8 cellular contexts compared by ENCODE assay signal in the genomic region with DNA sequence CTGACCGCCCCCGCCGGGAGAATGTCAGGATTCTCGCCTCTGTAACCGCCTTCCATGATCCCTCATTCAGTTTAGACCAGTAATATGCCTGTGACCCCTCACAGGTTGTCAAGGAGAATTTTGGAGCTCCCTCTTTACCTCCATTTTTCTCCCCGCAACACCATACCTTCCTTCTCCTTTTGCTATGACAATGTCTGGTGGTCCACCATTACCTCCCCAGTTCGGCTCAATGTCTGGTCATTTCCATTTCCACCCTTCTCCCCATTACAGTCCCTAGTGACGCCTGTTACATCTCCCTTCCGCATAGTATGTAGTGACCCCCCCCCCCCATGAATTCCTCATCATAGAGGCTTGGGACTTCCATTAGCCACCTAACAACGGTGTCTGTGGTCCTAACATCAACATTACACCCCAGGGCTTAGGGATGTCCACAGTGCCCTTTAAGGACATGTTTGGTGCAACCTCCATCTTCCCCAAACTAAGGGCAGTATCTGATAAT. TPM values are rescaled to one million over a fixed set of nuclear protein-coding genes. Genes with fewer than 3 reads are reported as not detected.
DNase-seq lines count a peak whose midpoint lies in the region; ATAC-seq, FAIRE-seq and TF ChIP-seq lines count a peak whose summit lies in the region.

No MANE protein-coding gene starts in this region.

- no peaks in the 10 kb centered on the region for H3K9me3 Mint-ChIP-seq in Calu3 (ENCODE audit: low read depth, unreplicated experiment)

- no peak for FAIRE-seq in pancreas (lab: Jason Lieb, UNC)
- no peak for FAIRE-seq in urothelium cell line (lab: Jason Lieb, UNC)

- WGBS in pancreas, 2 donors, result 1 to 41% methylated on average over 10 of the region's 10 CpGs

- H3K36me3 ChIP-seq in Panc1 (ENCODE audit: control insufficient read depth, insufficient read depth, low read length) (no peaks in the 10 kb centered on the region; the same call in 1 of the 2 replicates), pancreas (peaks cover 0 to 8% (median 0%) of the 10 kb centered on the region in 3 donors)

- H3K4me1 Mint-ChIP-seq in Calu3 (ENCODE audit: low read depth, unreplicated experiment), result peaks cover 15% of the 10 kb centered on the region

- DNase-seq in Calu3 (no peak), Panc1 (ENCODE audit: low read depth, low spot score) (no peak), epithelial cell of proximal tubule (ENCODE audit: low read depth) (no peak), pancreas (no peak), NCI-H2029 (lab: John Stamatoyannopoulos, UW) (no peak), urothelium cell line (ENCODE audit: low spot score) (no peak)

- no peaks in the 10 kb centered on the region for H3K27me3 ChIP-seq in Panc1 (ENCODE audit: control insufficient read depth, insufficient read depth, low read length)
- peaks cover 0 to 3% (median 0%) of the 10 kb centered on the region in 4 donors for H3K27me3 ChIP-seq in pancreas

- TF ChIP-seq CTCF in Calu3 (IDR thresholded peaks at IDR 0.05; ENCODE audit: unreplicated experiment) (no peak), Panc1 (IDR thresholded peaks at IDR 0.05) (no peak), epithelial cell of proximal tubule (conservative IDR thresholded peaks at IDR 0.05; ENCODE audit: low read depth, low read length) (no peak), pancreas (IDR thresholded peaks at IDR 0.05) (no peak)

- peak overlapping the region; percentile 99 for H3K27ac Mint-ChIP-seq in Calu3 (ENCODE audit: unreplicated experiment)

- POLR2A ChIA-PET in Panc1 (lab: Charles Lee), result no interaction called here

- no peak for ATAC-seq in Panc1
- no peak for ATAC-seq in pancreas
- ATAC-seq in HG02763 (IDR thresholded peaks at IDR 0.05; ENCODE audit: unreplicated experiment), result no peak
- ATAC-seq in HG02884 (IDR thresholded peaks at IDR 0.05; ENCODE audit: unreplicated experiment), result no peak

- H3K4me3 Mint-ChIP-seq in Calu3 (ENCODE audit: low read depth, unreplicated experiment), result peak overlapping the region; percentile 95

- in situ Hi-C loops in Panc1 (cut with HindIII; ENCODE audit: low pct_unique_long_range_greater_than_20kb, low sequenced_read_pairs), result no loop called here

- H3K4me3 ChIP-seq in Panc1 (ENCODE audit: low read depth in 2 of 2, low read length in 2 of 2), result peak overlapping the region; percentile 75 to 96
- H3K4me3 ChIP-seq in epithelial cell of proximal tubule (ENCODE audit: low read depth, low read length), result peak overlapping the region; percentile 63
- H3K4me3 ChIP-seq in pancreas, result peak overlapping the region; percentile 37 to 60 (median 55)

- no peaks in the 10 kb centered on the region for H3K27me3 Mint-ChIP-seq in Calu3 (ENCODE audit: unreplicated experiment)

- TSS peak; percentile 41 for BruUV-seq in Calu3 (replicated peaks; lab: Mats Ljungman, UMichigan)
- BruUV-seq in Panc1 (replicated peaks; lab: Mats Ljungman, UMichigan), result no TSS peak

- H3K4me1 ChIP-seq in Panc1 (ENCODE audit: control insufficient read depth, insufficient read depth, low read length), result peaks cover 5% of the 10 kb centered on the region; the same call in 1 of the 2 replicates
- H3K4me1 ChIP-seq in pancreas, result peaks cover 0 to 3% (median 0%) of the 10 kb centered on the region in 3 donors

- intact Hi-C loops in Calu3 (cut with micrococcal nuclease; ENCODE audit: unreplicated experiment), result loop anchor here (10.0 kb wide), 2 partner anchors 63 to 93 kb away; partner anchors contain the start of genes CFP, ELK1 and UXT
- intact Hi-C loops in Panc1 (cut with micrococcal nuclease; ENCODE audit: unreplicated experiment), result no loop called here
- intact Hi-C loops in pancreas (cut with DNase I), result no loop called here

- CTCF ChIA-PET in Calu3 (lab: Charles Lee) (no interaction called here), Panc1 (lab: Charles Lee) (no interaction called here)

- H3K27ac ChIP-seq in Panc1 (ENCODE audit: low read length) (peak overlapping the region; percentile 94), pancreas (peak overlapping the region in 3 of 4 donors; percentile 89 to 96 (median 94))

- no peaks in the 10 kb centered on the region for H3K9me3 ChIP-seq in Panc1 (ENCODE audit: control insufficient read depth, insufficient read depth, low read depth, low read length)
- H3K9me3 ChIP-seq in pancreas, result no peaks in the 10 kb centered on the region

- H3K36me3 Mint-ChIP-seq in Calu3 (ENCODE audit: insufficient read depth, unreplicated experiment), result peaks cover 32% of the 10 kb centered on the region

RNA-seq across cellular contexts. Expression of gene ARAF, which starts 0.7 kb away (rescaled TPM):
- total RNA-seq in Calu3 (2022), result 79.2 and 84.4 TPM in 2 replicates
- total RNA-seq in Panc1 (2021; ENCODE audit: unreplicated experiment), result 87.9 TPM
- polyA plus RNA-seq in Panc1 (2012; ENCODE audit: insufficient read length), result 76.8 TPM
- total RNA-seq in epithelial cell of proximal tubule, result 31.5 and 43.7 TPM in 2 replicates
- 10 to 100 TPM; 32.9 to 52.0 (median 40.5) TPM for total RNA-seq in pancreas
- 10 to 100 TPM; 61.5 to 78.7 TPM for polyA plus RNA-seq in pancreas

RNA-seq across cellular contexts. Expression of gene TIMP1, which starts 20.5 kb away (rescaled TPM):
- total RNA-seq in Calu3 (2022) (143 and 188 TPM in 2 replicates), Panc1 (2021; ENCODE audit: unreplicated experiment) (131 TPM), epithelial cell of proximal tubule (123 and 241 TPM in 2 replicates), pancreas (100 to 1,000 TPM in 2 of 6 donors, 10 to 100 TPM in 4; 11.5 to 292 (median 53.4) TPM)
- polyA plus RNA-seq in Panc1 (2012; ENCODE audit: insufficient read length), result 129 TPM
- polyA plus RNA-seq in pancreas, result 100 to 1,000 TPM; 143 to 175 TPM

RNA-seq across cellular contexts. Expression of gene SYN1, which starts 58.0 kb away (rescaled TPM):
- total RNA-seq in Calu3 (2022) (0.21 TPM in 1 of 2 replicates, not detected in the other), Panc1 (2021; ENCODE audit: unreplicated experiment) (1.0 TPM), epithelial cell of proximal tubule (0.12 and 0.65 TPM in 2 replicates), pancreas (1 to 10 TPM in 3 of 6 donors, under 1 TPM in 3; 0.47 to 2.4 (median 0.89) TPM)
- 1.4 TPM for polyA plus RNA-seq in Panc1 (2012; ENCODE audit: insufficient read length)
- polyA plus RNA-seq in pancreas, result 10 to 100 TPM in 1 of 2 donors, 1 to 10 TPM in 1; 2.9 to 10.3 TPM
